Comparison of ENCODE assay signal across 4 cellular contexts in genomic region chr7:67398916-67399315, GRCh38.
TF ChIP-seq lines count a peak whose summit lies in the region.

No MANE protein-coding gene starts in this region.

TF ChIP-seq in SK-N-SH, 30 proteins besides CTCF, POLR2A, EP300 and RAD21:
- no peak for TF ChIP-seq FOXM1 (IDR thresholded peaks at IDR 0.05; ENCODE audit: low read depth)
- no peak for TF ChIP-seq RXRA (IDR thresholded peaks at IDR 0.05; ENCODE audit: borderline replicate concordance, low read depth)
- TF ChIP-seq POLR2AphosphoS5 (IDR thresholded peaks at IDR 0.05; ENCODE audit: low read depth, low read length) = no peak
- TF ChIP-seq FOXJ3 (CRISPR knock-in tag; IDR thresholded peaks at IDR 0.05) = peak; percentile 16; the same call in 1 of the 2 replicates
- TF ChIP-seq, protein P1, sequence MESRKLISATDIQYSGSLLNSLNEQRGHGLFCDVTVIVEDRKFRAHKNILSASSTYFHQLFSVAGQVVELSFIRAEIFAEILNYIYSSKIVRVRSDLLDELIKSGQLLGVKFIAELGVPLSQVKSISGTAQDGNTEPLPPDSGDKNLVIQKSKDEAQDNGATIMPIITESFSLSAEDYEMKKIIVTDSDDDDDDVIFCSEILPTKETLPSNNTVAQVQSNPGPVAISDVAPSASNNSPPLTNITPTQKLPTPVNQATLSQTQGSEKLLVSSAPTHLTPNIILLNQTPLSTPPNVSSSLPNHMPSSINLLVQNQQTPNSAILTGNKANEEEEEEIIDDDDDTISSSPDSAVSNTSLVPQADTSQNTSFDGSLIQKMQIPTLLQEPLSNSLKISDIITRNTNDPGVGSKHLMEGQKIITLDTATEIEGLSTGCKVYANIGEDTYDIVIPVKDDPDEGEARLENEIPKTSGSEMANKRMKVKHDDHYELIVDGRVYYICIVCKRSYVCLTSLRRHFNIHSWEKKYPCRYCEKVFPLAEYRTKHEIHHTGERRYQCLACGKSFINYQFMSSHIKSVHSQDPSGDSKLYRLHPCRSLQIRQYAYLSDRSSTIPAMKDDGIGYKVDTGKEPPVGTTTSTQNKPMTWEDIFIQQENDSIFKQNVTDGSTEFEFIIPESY (IDR thresholded peaks at IDR 0.05; ENCODE audit: borderline replicate concordance, low read depth) = no peak
- TF ChIP-seq TCF12 (IDR thresholded peaks at IDR 0.05) = no peak
- TF ChIP-seq, protein P2, sequence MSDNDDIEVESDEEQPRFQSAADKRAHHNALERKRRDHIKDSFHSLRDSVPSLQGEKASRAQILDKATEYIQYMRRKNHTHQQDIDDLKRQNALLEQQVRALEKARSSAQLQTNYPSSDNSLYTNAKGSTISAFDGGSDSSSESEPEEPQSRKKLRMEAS (IDR thresholded peaks at IDR 0.05; ENCODE audit: low read depth) = no peak

TF ChIP-seq in SK-N-SH treated with all-trans-retinoic acid at 6 μM for 48 hours, 23 proteins besides CTCF, POLR2A, EP300 and RAD21:
- no peak for TF ChIP-seq ISL1 (CRISPR knock-in tag; IDR thresholded peaks at IDR 0.05)
- TF ChIP-seq ZC3H10 (CRISPR knock-in tag; IDR thresholded peaks at IDR 0.05) = no peak
- no peak for TF ChIP-seq ZNF8 (CRISPR knock-in tag; IDR thresholded peaks at IDR 0.05)
- TF ChIP-seq, protein P3, sequence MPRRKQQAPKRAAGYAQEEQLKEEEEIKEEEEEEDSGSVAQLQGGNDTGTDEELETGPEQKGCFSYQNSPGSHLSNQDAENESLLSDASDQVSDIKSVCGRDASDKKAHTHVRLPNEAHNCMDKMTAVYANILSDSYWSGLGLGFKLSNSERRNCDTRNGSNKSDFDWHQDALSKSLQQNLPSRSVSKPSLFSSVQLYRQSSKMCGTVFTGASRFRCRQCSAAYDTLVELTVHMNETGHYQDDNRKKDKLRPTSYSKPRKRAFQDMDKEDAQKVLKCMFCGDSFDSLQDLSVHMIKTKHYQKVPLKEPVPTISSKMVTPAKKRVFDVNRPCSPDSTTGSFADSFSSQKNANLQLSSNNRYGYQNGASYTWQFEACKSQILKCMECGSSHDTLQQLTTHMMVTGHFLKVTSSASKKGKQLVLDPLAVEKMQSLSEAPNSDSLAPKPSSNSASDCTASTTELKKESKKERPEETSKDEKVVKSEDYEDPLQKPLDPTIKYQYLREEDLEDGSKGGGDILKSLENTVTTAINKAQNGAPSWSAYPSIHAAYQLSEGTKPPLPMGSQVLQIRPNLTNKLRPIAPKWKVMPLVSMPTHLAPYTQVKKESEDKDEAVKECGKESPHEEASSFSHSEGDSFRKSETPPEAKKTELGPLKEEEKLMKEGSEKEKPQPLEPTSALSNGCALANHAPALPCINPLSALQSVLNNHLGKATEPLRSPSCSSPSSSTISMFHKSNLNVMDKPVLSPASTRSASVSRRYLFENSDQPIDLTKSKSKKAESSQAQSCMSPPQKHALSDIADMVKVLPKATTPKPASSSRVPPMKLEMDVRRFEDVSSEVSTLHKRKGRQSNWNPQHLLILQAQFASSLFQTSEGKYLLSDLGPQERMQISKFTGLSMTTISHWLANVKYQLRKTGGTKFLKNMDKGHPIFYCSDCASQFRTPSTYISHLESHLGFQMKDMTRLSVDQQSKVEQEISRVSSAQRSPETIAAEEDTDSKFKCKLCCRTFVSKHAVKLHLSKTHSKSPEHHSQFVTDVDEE (CRISPR knock-in tag; IDR thresholded peaks at IDR 0.05) = no peak
- no peak for TF ChIP-seq TOX (CRISPR knock-in tag; IDR thresholded peaks at IDR 0.05; ENCODE audit: borderline replicate concordance)
- no peak for TF ChIP-seq ARNTL (CRISPR knock-in tag; IDR thresholded peaks at IDR 0.05; ENCODE audit: borderline replicate concordance, low read depth)
- TF ChIP-seq, protein P4, sequence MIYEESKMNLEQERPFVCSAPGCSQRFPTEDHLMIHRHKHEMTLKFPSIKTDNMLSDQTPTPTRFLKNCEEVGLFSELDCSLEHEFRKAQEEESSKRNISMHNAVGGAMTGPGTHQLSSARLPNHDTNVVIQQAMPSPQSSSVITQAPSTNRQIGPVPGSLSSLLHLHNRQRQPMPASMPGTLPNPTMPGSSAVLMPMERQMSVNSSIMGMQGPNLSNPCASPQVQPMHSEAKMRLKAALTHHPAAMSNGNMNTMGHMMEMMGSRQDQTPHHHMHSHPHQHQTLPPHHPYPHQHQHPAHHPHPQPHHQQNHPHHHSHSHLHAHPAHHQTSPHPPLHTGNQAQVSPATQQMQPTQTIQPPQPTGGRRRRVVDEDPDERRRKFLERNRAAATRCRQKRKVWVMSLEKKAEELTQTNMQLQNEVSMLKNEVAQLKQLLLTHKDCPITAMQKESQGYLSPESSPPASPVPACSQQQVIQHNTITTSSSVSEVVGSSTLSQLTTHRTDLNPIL (CRISPR knock-in tag; IDR thresholded peaks at IDR 0.05; ENCODE audit: low read depth) = no peak
- TF ChIP-seq BACH2 (CRISPR knock-in tag; IDR thresholded peaks at IDR 0.05; ENCODE audit: borderline replicate concordance) = no peak

TF ChIP-seq in WTC11, 78 proteins besides CTCF, POLR2A, EP300 and RAD21:
- TF ChIP-seq, protein P5, sequence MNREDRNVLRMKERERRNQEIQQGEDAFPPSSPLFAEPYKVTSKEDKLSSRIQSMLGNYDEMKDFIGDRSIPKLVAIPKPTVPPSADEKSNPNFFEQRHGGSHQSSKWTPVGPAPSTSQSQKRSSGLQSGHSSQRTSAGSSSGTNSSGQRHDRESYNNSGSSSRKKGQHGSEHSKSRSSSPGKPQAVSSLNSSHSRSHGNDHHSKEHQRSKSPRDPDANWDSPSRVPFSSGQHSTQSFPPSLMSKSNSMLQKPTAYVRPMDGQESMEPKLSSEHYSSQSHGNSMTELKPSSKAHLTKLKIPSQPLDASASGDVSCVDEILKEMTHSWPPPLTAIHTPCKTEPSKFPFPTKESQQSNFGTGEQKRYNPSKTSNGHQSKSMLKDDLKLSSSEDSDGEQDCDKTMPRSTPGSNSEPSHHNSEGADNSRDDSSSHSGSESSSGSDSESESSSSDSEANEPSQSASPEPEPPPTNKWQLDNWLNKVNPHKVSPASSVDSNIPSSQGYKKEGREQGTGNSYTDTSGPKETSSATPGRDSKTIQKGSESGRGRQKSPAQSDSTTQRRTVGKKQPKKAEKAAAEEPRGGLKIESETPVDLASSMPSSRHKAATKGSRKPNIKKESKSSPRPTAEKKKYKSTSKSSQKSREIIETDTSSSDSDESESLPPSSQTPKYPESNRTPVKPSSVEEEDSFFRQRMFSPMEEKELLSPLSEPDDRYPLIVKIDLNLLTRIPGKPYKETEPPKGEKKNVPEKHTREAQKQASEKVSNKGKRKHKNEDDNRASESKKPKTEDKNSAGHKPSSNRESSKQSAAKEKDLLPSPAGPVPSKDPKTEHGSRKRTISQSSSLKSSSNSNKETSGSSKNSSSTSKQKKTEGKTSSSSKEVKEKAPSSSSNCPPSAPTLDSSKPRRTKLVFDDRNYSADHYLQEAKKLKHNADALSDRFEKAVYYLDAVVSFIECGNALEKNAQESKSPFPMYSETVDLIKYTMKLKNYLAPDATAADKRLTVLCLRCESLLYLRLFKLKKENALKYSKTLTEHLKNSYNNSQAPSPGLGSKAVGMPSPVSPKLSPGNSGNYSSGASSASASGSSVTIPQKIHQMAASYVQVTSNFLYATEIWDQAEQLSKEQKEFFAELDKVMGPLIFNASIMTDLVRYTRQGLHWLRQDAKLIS (CRISPR knock-in tag; IDR thresholded peaks at IDR 0.05; ENCODE audit: borderline replicate concordance) = no peak
- TF ChIP-seq, protein P6, sequence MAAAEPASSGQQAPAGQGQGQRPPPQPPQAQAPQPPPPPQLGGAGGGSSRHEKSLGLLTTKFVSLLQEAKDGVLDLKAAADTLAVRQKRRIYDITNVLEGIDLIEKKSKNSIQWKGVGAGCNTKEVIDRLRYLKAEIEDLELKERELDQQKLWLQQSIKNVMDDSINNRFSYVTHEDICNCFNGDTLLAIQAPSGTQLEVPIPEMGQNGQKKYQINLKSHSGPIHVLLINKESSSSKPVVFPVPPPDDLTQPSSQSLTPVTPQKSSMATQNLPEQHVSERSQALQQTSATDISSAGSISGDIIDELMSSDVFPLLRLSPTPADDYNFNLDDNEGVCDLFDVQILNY (CRISPR knock-in tag; IDR thresholded peaks at IDR 0.05) = no peak
- no peak for TF ChIP-seq MXD4 (CRISPR knock-in tag; IDR thresholded peaks at IDR 0.05; ENCODE audit: borderline replicate concordance)
- TF ChIP-seq ATF1 (CRISPR knock-in tag; IDR thresholded peaks at IDR 0.05) = no peak
- no peak for TF ChIP-seq ZSCAN18 (CRISPR knock-in tag; IDR thresholded peaks at IDR 0.05)
- no peak for TF ChIP-seq JAZF1 (CRISPR knock-in tag; IDR thresholded peaks at IDR 0.05)

TF ChIP-seq in H1, 55 proteins besides CTCF, POLR2A, EP300 and RAD21:
- TF ChIP-seq CHD1 (IDR thresholded peaks at IDR 0.05; ENCODE audit: low read depth, low read length) (no peak), JUN (IDR thresholded peaks at IDR 0.05; ENCODE audit: low read depth, low read length) (no peak), TAF7 (optimal IDR thresholded peaks at IDR 0.05; ENCODE audit: borderline replicate concordance, low read depth, low read length) (no peak), TAF1 (IDR thresholded peaks at IDR 0.05; ENCODE audit: low read depth, low read length) (no peak), SAP30 (IDR thresholded peaks at IDR 0.05; ENCODE audit: insufficient read depth, insufficient replicate concordance, low read length) (no peak), TCF12 (IDR thresholded peaks at IDR 0.05; ENCODE audit: low read depth, low read length) (no peak), RBBP5 (IDR thresholded peaks at IDR 0.05; ENCODE audit: borderline replicate concordance, low read depth, low read length) (no peak), SP4 (IDR thresholded peaks at IDR 0.05; ENCODE audit: low read length) (no peak), SUZ12 (IDR thresholded peaks at IDR 0.05; ENCODE audit: low read length) (no peak), KDM1A (IDR thresholded peaks at IDR 0.05; ENCODE audit: borderline replicate concordance, low read length) (no peak), HDAC2 (IDR thresholded peaks at IDR 0.05; ENCODE audit: borderline replicate concordance in 1 of 2, low read depth in 2 of 2, low read length in 2 of 2) (no peak)
- TF ChIP-seq, protein P7, sequence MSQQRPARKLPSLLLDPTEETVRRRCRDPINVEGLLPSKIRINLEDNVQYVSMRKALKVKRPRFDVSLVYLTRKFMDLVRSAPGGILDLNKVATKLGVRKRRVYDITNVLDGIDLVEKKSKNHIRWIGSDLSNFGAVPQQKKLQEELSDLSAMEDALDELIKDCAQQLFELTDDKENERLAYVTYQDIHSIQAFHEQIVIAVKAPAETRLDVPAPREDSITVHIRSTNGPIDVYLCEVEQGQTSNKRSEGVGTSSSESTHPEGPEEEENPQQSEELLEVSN (IDR thresholded peaks at IDR 0.05) = no peak
- TF ChIP-seq, protein P8, sequence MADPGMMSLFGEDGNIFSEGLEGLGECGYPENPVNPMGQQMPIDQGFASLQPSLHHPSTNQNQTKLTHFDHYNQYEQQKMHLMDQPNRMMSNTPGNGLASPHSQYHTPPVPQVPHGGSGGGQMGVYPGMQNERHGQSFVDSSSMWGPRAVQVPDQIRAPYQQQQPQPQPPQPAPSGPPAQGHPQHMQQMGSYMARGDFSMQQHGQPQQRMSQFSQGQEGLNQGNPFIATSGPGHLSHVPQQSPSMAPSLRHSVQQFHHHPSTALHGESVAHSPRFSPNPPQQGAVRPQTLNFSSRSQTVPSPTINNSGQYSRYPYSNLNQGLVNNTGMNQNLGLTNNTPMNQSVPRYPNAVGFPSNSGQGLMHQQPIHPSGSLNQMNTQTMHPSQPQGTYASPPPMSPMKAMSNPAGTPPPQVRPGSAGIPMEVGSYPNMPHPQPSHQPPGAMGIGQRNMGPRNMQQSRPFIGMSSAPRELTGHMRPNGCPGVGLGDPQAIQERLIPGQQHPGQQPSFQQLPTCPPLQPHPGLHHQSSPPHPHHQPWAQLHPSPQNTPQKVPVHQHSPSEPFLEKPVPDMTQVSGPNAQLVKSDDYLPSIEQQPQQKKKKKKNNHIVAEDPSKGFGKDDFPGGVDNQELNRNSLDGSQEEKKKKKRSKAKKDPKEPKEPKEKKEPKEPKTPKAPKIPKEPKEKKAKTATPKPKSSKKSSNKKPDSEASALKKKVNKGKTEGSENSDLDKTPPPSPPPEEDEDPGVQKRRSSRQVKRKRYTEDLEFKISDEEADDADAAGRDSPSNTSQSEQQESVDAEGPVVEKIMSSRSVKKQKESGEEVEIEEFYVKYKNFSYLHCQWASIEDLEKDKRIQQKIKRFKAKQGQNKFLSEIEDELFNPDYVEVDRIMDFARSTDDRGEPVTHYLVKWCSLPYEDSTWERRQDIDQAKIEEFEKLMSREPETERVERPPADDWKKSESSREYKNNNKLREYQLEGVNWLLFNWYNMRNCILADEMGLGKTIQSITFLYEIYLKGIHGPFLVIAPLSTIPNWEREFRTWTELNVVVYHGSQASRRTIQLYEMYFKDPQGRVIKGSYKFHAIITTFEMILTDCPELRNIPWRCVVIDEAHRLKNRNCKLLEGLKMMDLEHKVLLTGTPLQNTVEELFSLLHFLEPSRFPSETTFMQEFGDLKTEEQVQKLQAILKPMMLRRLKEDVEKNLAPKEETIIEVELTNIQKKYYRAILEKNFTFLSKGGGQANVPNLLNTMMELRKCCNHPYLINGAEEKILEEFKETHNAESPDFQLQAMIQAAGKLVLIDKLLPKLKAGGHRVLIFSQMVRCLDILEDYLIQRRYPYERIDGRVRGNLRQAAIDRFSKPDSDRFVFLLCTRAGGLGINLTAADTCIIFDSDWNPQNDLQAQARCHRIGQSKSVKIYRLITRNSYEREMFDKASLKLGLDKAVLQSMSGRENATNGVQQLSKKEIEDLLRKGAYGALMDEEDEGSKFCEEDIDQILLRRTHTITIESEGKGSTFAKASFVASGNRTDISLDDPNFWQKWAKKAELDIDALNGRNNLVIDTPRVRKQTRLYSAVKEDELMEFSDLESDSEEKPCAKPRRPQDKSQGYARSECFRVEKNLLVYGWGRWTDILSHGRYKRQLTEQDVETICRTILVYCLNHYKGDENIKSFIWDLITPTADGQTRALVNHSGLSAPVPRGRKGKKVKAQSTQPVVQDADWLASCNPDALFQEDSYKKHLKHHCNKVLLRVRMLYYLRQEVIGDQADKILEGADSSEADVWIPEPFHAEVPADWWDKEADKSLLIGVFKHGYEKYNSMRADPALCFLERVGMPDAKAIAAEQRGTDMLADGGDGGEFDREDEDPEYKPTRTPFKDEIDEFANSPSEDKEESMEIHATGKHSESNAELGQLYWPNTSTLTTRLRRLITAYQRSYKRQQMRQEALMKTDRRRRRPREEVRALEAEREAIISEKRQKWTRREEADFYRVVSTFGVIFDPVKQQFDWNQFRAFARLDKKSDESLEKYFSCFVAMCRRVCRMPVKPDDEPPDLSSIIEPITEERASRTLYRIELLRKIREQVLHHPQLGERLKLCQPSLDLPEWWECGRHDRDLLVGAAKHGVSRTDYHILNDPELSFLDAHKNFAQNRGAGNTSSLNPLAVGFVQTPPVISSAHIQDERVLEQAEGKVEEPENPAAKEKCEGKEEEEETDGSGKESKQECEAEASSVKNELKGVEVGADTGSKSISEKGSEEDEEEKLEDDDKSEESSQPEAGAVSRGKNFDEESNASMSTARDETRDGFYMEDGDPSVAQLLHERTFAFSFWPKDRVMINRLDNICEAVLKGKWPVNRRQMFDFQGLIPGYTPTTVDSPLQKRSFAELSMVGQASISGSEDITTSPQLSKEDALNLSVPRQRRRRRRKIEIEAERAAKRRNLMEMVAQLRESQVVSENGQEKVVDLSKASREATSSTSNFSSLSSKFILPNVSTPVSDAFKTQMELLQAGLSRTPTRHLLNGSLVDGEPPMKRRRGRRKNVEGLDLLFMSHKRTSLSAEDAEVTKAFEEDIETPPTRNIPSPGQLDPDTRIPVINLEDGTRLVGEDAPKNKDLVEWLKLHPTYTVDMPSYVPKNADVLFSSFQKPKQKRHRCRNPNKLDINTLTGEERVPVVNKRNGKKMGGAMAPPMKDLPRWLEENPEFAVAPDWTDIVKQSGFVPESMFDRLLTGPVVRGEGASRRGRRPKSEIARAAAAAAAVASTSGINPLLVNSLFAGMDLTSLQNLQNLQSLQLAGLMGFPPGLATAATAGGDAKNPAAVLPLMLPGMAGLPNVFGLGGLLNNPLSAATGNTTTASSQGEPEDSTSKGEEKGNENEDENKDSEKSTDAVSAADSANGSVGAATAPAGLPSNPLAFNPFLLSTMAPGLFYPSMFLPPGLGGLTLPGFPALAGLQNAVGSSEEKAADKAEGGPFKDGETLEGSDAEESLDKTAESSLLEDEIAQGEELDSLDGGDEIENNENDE (IDR thresholded peaks at IDR 0.05; ENCODE audit: insufficient replicate concordance, low read length) = no peak
